8 cellular contexts compared by ENCODE assay signal in genomic region chr20:25237610-25238318, GRCh38. TPM values are rescaled to one million over a fixed set of nuclear protein-coding genes. Genes with fewer than 3 reads are reported as not detected.
DNase-seq lines count a peak whose midpoint lies in the region; ATAC-seq, FAIRE-seq and TF ChIP-seq lines count a peak whose summit lies in the region.

No MANE protein-coding gene starts in this region.

- peaks cover 0 to under 1% (median 0%) of the 10 kb centered on the region in 3 donors for H3K36me3 Mint-ChIP-seq in CD8-positive, alpha-beta memory T cell

- no peaks in the 10 kb centered on the region for H3K36me3 ChIP-seq in CD8-positive, alpha-beta memory T cell (ENCODE audit: insufficient read depth, low read length)
- H3K36me3 ChIP-seq in bronchial epithelial cell (ENCODE audit: control insufficient read depth, insufficient read depth, low read length) (no peaks in the 10 kb centered on the region), mucosa of descending colon (ENCODE audit: low read depth) (no peaks in the 10 kb centered on the region)

- DNase-seq in CD8-positive, alpha-beta memory T cell = no peak
- peak; percentile 100 for DNase-seq in SW480 (ENCODE audit: low spot score)
- peak; percentile 100 for DNase-seq in bronchial epithelial cell (ENCODE audit: low read depth)
- peak in 1 of 3 donors; percentile 31 for DNase-seq in mucosa of descending colon
- peak; percentile 100 for DNase-seq in stromal cell of bone marrow (ENCODE audit: low read depth)
- no peak for DNase-seq in RPMI8226
- DNase-seq in cerebellar cortex (ENCODE audit: low spot score) = no peak

- peak; percentile 99 for FAIRE-seq in bronchial epithelial cell (lab: Jason Lieb, UNC)

- no peaks in the 10 kb centered on the region for H3K9me3 Mint-ChIP-seq in CD8-positive, alpha-beta memory T cell

- peak overlapping the region; percentile 27 for H3K27ac ChIP-seq in CD8-positive, alpha-beta memory T cell (ENCODE audit: low read depth, low read length)

- no peak overlapping the region for H3K4me3 Mint-ChIP-seq in CD8-positive, alpha-beta memory T cell

- no peaks in the 10 kb centered on the region for H3K27me3 ChIP-seq in CD8-positive, alpha-beta memory T cell (ENCODE audit: insufficient read depth, low read length, poor library complexity, severe bottlenecking)
- no peaks in the 10 kb centered on the region for H3K27me3 ChIP-seq in bronchial epithelial cell (ENCODE audit: control insufficient read depth, insufficient read depth, low read length)

- no peaks in the 10 kb centered on the region for H3K9me3 ChIP-seq in CD8-positive, alpha-beta memory T cell (ENCODE audit: low read length)
- no peaks in the 10 kb centered on the region for H3K9me3 ChIP-seq in mucosa of descending colon

- H3K27me3 Mint-ChIP-seq in CD8-positive, alpha-beta memory T cell = peaks cover 38 to 45% of the 10 kb centered on the region in 2 donors

- ATAC-seq in HG02885 (IDR thresholded peaks at IDR 0.05; ENCODE audit: poor library complexity, unreplicated experiment) = peak; percentile 66
- ATAC-seq in mucosa of descending colon = peak; percentile 75

- CTCF ChIA-PET in CD8-positive, alpha-beta memory T cell (lab: Charles Lee) = no interaction called here

- H3K4me1 ChIP-seq in CD8-positive, alpha-beta memory T cell (ENCODE audit: insufficient read depth, low read length) = no peaks in the 10 kb centered on the region
- peaks cover 29% of the 10 kb centered on the region for H3K4me1 ChIP-seq in mucosa of descending colon (ENCODE audit: low read depth)

- TF ChIP-seq CTCF in bronchial epithelial cell (IDR thresholded peaks at IDR 0.05; ENCODE audit: insufficient read depth, low read length, severe bottlenecking) (no peak), mucosa of descending colon (IDR thresholded peaks at IDR 0.05) (no peak)

- H3K27ac Mint-ChIP-seq in CD8-positive, alpha-beta memory T cell = peak overlapping the region in 1 of 8 donors; percentile 18

- POLR2A ChIA-PET in CD8-positive, alpha-beta memory T cell (lab: Charles Lee) = no interaction called here

- intact Hi-C loops in mucosa of descending colon (cut with DNase I, micrococcal nuclease) = no loop called here

- peaks cover 0 to 6% (median 4%) of the 10 kb centered on the region in 3 donors for H3K4me1 Mint-ChIP-seq in CD8-positive, alpha-beta memory T cell

- no peak overlapping the region for H3K4me3 ChIP-seq in CD8-positive, alpha-beta memory T cell (ENCODE audit: low read length)
- H3K4me3 ChIP-seq in bronchial epithelial cell (ENCODE audit: low read depth, low read length) = no peak overlapping the region
- H3K4me3 ChIP-seq in mucosa of descending colon = no peak overlapping the region

RNA-seq across cellular contexts. Expression of gene PYGB, which starts 10.1 kb away (rescaled TPM):
- total RNA-seq in CD8-positive, alpha-beta memory T cell = 10 to 100 TPM; 32.5 to 35.7 TPM
- 35.6 TPM for polyA plus RNA-seq in CD8-positive, alpha-beta memory T cell
- 213 and 243 TPM in 2 replicates for total RNA-seq in bronchial epithelial cell
- 100 to 1,000 TPM; 247 to 252 (median 247) TPM for total RNA-seq in mucosa of descending colon

RNA-seq across cellular contexts. Expression of gene ENTPD6, which starts 42.3 kb away (rescaled TPM):
- 10 to 100 TPM; 44.2 to 47.0 TPM for total RNA-seq in CD8-positive, alpha-beta memory T cell
- polyA plus RNA-seq in CD8-positive, alpha-beta memory T cell = 36.2 TPM
- total RNA-seq in bronchial epithelial cell (97.8 and 117 TPM in 2 replicates), mucosa of descending colon (100 to 1,000 TPM; 114 to 191 (median 140) TPM)

Comparison
In these comparisons a context has a peak if more than half of its experiments do, and no peak if none do; other contexts are left out.
1. DNase-seq: peak in SW480 (single experiment), bronchial epithelial cell (single experiment) and stromal cell of bone marrow (single experiment); none in CD8-positive, alpha-beta memory T cell (0 of 5), RPMI8226 (single experiment) and cerebellar cortex (single experiment).